8 cellular contexts compared by ENCODE assay signal in genomic region chr11:76152741-76153608, GRCh38.
DNase-seq lines count a peak whose midpoint lies in the region; ATAC-seq and TF ChIP-seq lines count a peak whose summit lies in the region.

No MANE protein-coding gene starts in this region.

- peak; percentile 56 for ATAC-seq in GM21390 (IDR thresholded peaks at IDR 0.05; ENCODE audit: unreplicated experiment)

- H3K27ac ChIP-seq in substantia nigra (ENCODE audit: low read depth, low read length, poor library complexity, severe bottlenecking): peak overlapping the region; percentile 42

- peak overlapping the region; percentile 45; the same call in 1 of the 2 replicates for H3K4me3 ChIP-seq in GM08714 (ENCODE audit: low read length)
- peak overlapping the region; percentile 51 for H3K4me3 ChIP-seq in fibroblast of mammary gland (ENCODE audit: control insufficient read depth, low read depth, low read length)

- peak; percentile 56 for DNase-seq in NCI-H69 (lab: John Stamatoyannopoulos, UW)
- DNase-seq in fibroblast of mammary gland (ENCODE audit: low read depth): no peak
- no peak for DNase-seq in substantia nigra (lab: John Stamatoyannopoulos, UW)
- no peak for DNase-seq in anterior cingulate cortex (lab: John Stamatoyannopoulos, UW)
- DNase-seq in LoVo (ENCODE audit: low spot score): no peak
- no peak for DNase-seq in NOMO-1 treated with DMSO at 0.1 percent for 48 hours (lab: John Stamatoyannopoulos, UW; ENCODE audit: unreplicated experiment)

- no peak for TF ChIP-seq CTCF in fibroblast of mammary gland (conservative IDR thresholded peaks at IDR 0.05; ENCODE audit: control insufficient read depth, insufficient read depth, low read depth, low read length)
